ENCODE assay signal across 8 cellular contexts in genomic region chr6:28225056-28225834, GRCh38. TPM values are rescaled to one million over a fixed set of nuclear protein-coding genes. Genes with fewer than 3 reads are reported as not detected.
DNase-seq lines count a peak whose midpoint lies in the region; ATAC-seq, FAIRE-seq and TF ChIP-seq lines count a peak whose summit lies in the region.

Gene ZSCAN9 (plus strand): TSS chr6:28225275. CDS start chr6:28227085, 1,810 bp downstream.

- in situ Hi-C loops in GM13976 (cut with MboI; ENCODE audit: low sequenced_read_pairs, unreplicated experiment), result no loop called here

- WGBS in smooth muscle cell (ENCODE audit: low lambda C conversion rate), result 1% methylated on average over 45 of the region's 45 CpGs

- H3K9ac ChIP-seq in kidney (ENCODE audit: low read length in 2 of 2) (peak within 1 kb of the TSS; percentile 0 to 74), smooth muscle cell (ENCODE audit: low read depth) (peak within 1 kb of the TSS; percentile 46)

- peaks cover 16 to 21% of the 10 kb centered on the region in 2 donors for H3K36me3 ChIP-seq in kidney (ENCODE audit: control insufficient read depth in 1 of 2, insufficient read depth in 2 of 2, low read length in 2 of 2)
- H3K36me3 ChIP-seq in smooth muscle cell (ENCODE audit: low read depth), result peaks cover 7% of the 10 kb centered on the region

- TF ChIP-seq CTCF in GM13976 (IDR thresholded peaks at IDR 0.05; ENCODE audit: borderline replicate concordance, control extremely low read depth, extremely low read depth, insufficient read depth, missing control alignments) (no peak), choroid plexus epithelial cell (conservative IDR thresholded peaks at IDR 0.05; ENCODE audit: low read depth, low read length) (no peak), kidney (IDR thresholded peaks at IDR 0.05; ENCODE audit: borderline replicate concordance, extremely low read depth, insufficient read depth) (no peak), smooth muscle cell (IDR thresholded peaks at IDR 0.05; ENCODE audit: borderline replicate concordance, insufficient read depth, poor library complexity, severe bottlenecking) (no peak)

- H4K20me1 ChIP-seq in smooth muscle cell (ENCODE audit: low read depth), result no peaks in the 10 kb centered on the region

- peak within 1 kb of the TSS; percentile 89 for H3K4me3 Mint-ChIP-seq in T-helper 17 cell

- no peaks in the 10 kb centered on the region for H3K4me1 ChIP-seq in kidney (ENCODE audit: control insufficient read depth in 1 of 2, insufficient read depth in 1 of 2, low read depth in 1 of 2, low read length in 2 of 2)
- H3K4me1 ChIP-seq in smooth muscle cell (ENCODE audit: low read depth), result peaks cover 14% of the 10 kb centered on the region

- FAIRE-seq in kidney (lab: Jason Lieb, UNC), result no peak

- peaks cover 8% of the 10 kb centered on the region for H3K36me3 Mint-ChIP-seq in T-helper 17 cell (ENCODE audit: low read depth)

- H3K4me3 ChIP-seq in choroid plexus epithelial cell (ENCODE audit: low read depth, low read length) (peak within 1 kb of the TSS; percentile 74), kidney (ENCODE audit: low read length in 2 of 2) (peak within 1 kb of the TSS; percentile 81 to 89), smooth muscle cell (peak within 1 kb of the TSS; percentile 96)

- intact Hi-C loops in kidney (cut with DNase I), result no loop called here

- peak within 1 kb of the TSS; percentile 43 for H3K27ac Mint-ChIP-seq in T-helper 17 cell

- DNase-seq in A172 (ENCODE audit: low spot score) (peak; percentile 88), GM13976 (ENCODE audit: low spot score) (peak; percentile 83), NCI-H146 (lab: John Stamatoyannopoulos, UW) (peak; percentile 96), T-helper 17 cell (no peak), choroid plexus epithelial cell (ENCODE audit: low read depth) (peak; percentile 85), kidney (peak; percentile 92), smooth muscle cell (lab: John Stamatoyannopoulos, UW; ENCODE audit: unreplicated experiment) (peak; percentile 31)

- peaks cover 11% of the 10 kb centered on the region for H3K27me3 ChIP-seq in smooth muscle cell (ENCODE audit: low read depth)

- H3K79me2 ChIP-seq in smooth muscle cell (ENCODE audit: low read depth), result peaks cover 10% of the 10 kb centered on the region

- ATAC-seq in HG02798 (IDR thresholded peaks at IDR 0.05; ENCODE audit: poor library complexity, unreplicated experiment) (peak; percentile 91), T-helper 17 cell (peak; percentile 78)

- H3F3A ChIP-seq in smooth muscle cell (ENCODE audit: low read depth), result no peaks in the 10 kb centered on the region

- H3K27ac ChIP-seq in kidney (ENCODE audit: low read depth in 2 of 2, low read length in 2 of 2) (peak within 1 kb of the TSS in 1 of 2 donors; percentile 51), smooth muscle cell (ENCODE audit: low read depth) (peak within 1 kb of the TSS; percentile 40)

- peaks cover 12% of the 10 kb centered on the region for H3K4me1 Mint-ChIP-seq in T-helper 17 cell

- peaks cover 37% of the 10 kb centered on the region for H3K27me3 Mint-ChIP-seq in T-helper 17 cell

- H2AFZ ChIP-seq in smooth muscle cell (ENCODE audit: low read depth), result peak within 1 kb of the TSS; percentile 93

- H3K4me2 ChIP-seq in smooth muscle cell, result peak within 1 kb of the TSS; percentile 98

- H3K9me3 ChIP-seq in T-helper 17 cell (ENCODE audit: control insufficient read depth, low read length, poor library complexity, severe bottlenecking), result no peaks in the 10 kb centered on the region
- H3K9me3 ChIP-seq in kidney (ENCODE audit: control insufficient read depth in 1 of 2, low read length in 2 of 2), result no peaks in the 10 kb centered on the region
- no peaks in the 10 kb centered on the region for H3K9me3 ChIP-seq in smooth muscle cell (replicated peaks; ENCODE audit: low read depth)

RNA-seq across cellular contexts. Expression of gene ZSCAN9, which starts in this region (rescaled TPM):
- 14.0 and 17.0 TPM in 2 replicates for total RNA-seq in A172 (2014; rRNA removed; shearing (Covaris generic))
- 1 to 10 TPM; 1.6 to 1.9 TPM for total RNA-seq in T-helper 17 cell
- total RNA-seq in kidney, result 15.6 TPM
- 8.1 TPM for polyA plus RNA-seq in kidney (ENCODE audit: insufficient read depth, low read depth, low replicate concordance)
- 18.3 and 18.4 TPM in 2 replicates for total RNA-seq in smooth muscle cell
- 7.3 and 12.4 TPM in 2 replicates for polyA plus RNA-seq in smooth muscle cell

Comparison
In these comparisons a context has a peak if more than half of its experiments do, and no peak if none do; other contexts are left out.
1. DNase-seq: peak in A172 (single experiment), GM13976 (single experiment), NCI-H146 (single experiment), choroid plexus epithelial cell (single experiment), kidney (single experiment) and smooth muscle cell (single experiment); none in T-helper 17 cell (0 of 3).
2. Peak in every context shown above with its lines, with median percentiles within 50 percentile points of each other: H3K4me3 ChIP-seq.